Comparison of ENCODE assay signal across 1 cellular context in genomic region chr3:110577856-110578255, GRCh38.
TF ChIP-seq lines count a peak whose summit lies in the region.

No MANE protein-coding gene starts in this region.

TF ChIP-seq in H1, 55 proteins besides CTCF, POLR2A, EP300 and RAD21 (continued from another document):
- TF ChIP-seq CHD7 (IDR thresholded peaks at IDR 0.05; ENCODE audit: insufficient replicate concordance, low read length) (no peak), SAP30 (IDR thresholded peaks at IDR 0.05; ENCODE audit: insufficient read depth, insufficient replicate concordance, low read length) (no peak), CHD1 (IDR thresholded peaks at IDR 0.05; ENCODE audit: low read depth, low read length) (no peak), NRF1 (IDR thresholded peaks at IDR 0.05; ENCODE audit: low read depth, low read length) (no peak), ZNF274 (IDR thresholded peaks at IDR 0.05; ENCODE audit: borderline replicate concordance, extremely low read depth, low read length) (no peak)
TF ChIP-seq in H1: peak in this region for 0.
